Comparison of ENCODE assay signal across 21 cellular contexts in the genomic region with DNA sequence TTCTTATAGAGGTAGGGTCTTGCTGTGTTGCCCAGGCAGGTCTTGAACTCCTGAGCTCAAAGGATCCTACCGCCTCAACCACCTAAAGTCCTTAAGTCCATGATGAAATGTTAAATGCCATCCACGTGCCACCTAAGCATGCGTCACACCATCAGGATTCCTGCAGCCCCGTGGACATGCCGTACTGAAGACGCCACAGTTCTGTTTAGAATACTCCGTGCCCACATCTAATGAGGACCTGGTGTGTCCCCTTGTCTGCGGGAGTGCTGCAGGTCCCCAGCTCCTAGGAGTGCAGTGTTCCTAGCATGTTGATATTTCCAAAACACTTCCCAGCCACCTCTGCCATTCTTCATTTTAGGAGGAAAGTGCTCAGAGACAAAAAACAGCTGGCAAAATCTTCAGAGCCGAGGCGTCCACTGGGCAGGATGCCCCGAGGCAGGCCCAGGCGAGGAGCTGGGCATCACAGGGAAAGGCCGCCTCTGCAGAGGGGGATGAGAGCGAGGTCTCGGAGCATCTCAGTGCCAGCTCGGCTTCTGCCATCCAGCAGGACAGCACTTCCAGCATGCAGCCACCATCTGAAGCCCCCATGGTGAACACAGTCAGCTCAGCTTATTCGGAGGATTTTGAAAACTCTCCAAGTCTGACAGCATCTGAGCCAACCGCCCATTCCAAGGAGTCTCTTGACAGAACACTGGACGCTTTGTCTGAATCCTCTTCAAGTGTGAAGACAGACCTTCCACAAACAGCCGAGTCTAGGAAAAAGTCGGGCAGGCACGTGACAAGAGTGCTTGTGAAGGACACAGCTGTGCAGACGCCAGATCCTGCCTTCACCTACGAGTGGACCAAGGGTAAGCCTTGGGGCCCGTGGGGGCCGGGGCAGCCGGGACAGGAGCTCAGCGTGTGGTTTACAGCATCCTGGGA. TPM values are rescaled to one million over a fixed set of nuclear protein-coding genes. Genes with fewer than 3 reads are reported as not detected.
DNase-seq lines count a peak whose midpoint lies in the region; ATAC-seq and TF ChIP-seq lines count a peak whose summit lies in the region.
"Had no signal": no experiment of that assay in that cellular context is flagged by ENCODE, and none has a peak within 500 bp of the region (broad histone marks: within the 10 kb centered on the region; RNA-seq: fewer than 3 reads in every experiment).

No MANE protein-coding gene starts in this region.

- intact Hi-C loops in activated CD4-positive, alpha-beta T cell treated with anti-CD3 and anti-CD28 coated beads for 36 hours (cut with DNase I, micrococcal nuclease): no loop called here

- H3K9me3 Mint-ChIP-seq in endodermal cell: no peaks in the 10 kb centered on the region
- no peaks in the 10 kb centered on the region for H3K9me3 Mint-ChIP-seq in osteocyte (ENCODE audit: unreplicated experiment)
- no peaks in the 10 kb centered on the region for H3K9me3 Mint-ChIP-seq in activated CD4-positive, alpha-beta T cell treated with anti-CD3 and anti-CD28 coated beads for 36 hours (ENCODE audit: low read depth)
- H3K9me3 Mint-ChIP-seq: activated T-helper 2 cell treated with anti-CD3 and anti-CD28 coated beads, Interferon-gamma antibody, Interleukin-2, Interleukin-4, amounts not matched to agents 10 μg/mL and 5 μg/mL and 100 μg/mL, durations not matched to agents 14 hours and 24 hours and 36 hours had no signal

- H3K4me1 Mint-ChIP-seq in endodermal cell: no peaks in the 10 kb centered on the region
- no peaks in the 10 kb centered on the region for H3K4me1 Mint-ChIP-seq in osteocyte (ENCODE audit: unreplicated experiment)
- no peaks in the 10 kb centered on the region for H3K4me1 Mint-ChIP-seq in activated CD4-positive, alpha-beta T cell treated with anti-CD3 and anti-CD28 coated beads for 36 hours

- peaks cover 42% of the 10 kb centered on the region for H3K36me3 Mint-ChIP-seq in endodermal cell (ENCODE audit: low read depth)
- peaks cover 4% of the 10 kb centered on the region for H3K36me3 Mint-ChIP-seq in osteocyte (ENCODE audit: unreplicated experiment)
- H3K36me3 Mint-ChIP-seq in activated CD4-positive, alpha-beta T cell treated with anti-CD3 and anti-CD28 coated beads for 36 hours (ENCODE audit: low read depth): peaks cover 11% of the 10 kb centered on the region

- no peaks in the 10 kb centered on the region for H3K27me3 Mint-ChIP-seq in endodermal cell (ENCODE audit: insufficient read depth)
- H3K27me3 Mint-ChIP-seq in osteocyte (ENCODE audit: unreplicated experiment): no peaks in the 10 kb centered on the region
- no peaks in the 10 kb centered on the region for H3K27me3 Mint-ChIP-seq in activated CD4-positive, alpha-beta T cell treated with anti-CD3 and anti-CD28 coated beads for 36 hours

- no peaks in the 10 kb centered on the region for H3K9me3 ChIP-seq in endodermal cell (ENCODE audit: control insufficient read depth, low read length)
- H3K9me3 ChIP-seq: BLaER1, body of pancreas, Peyer's patch had no signal

- no peaks in the 10 kb centered on the region for H3K4me1 ChIP-seq in endodermal cell (ENCODE audit: control insufficient read depth, insufficient read depth, low read length)
- H3K4me1 ChIP-seq: body of pancreas, parathyroid adenoma, Peyer's patch had no signal

- peaks cover 12% of the 10 kb centered on the region for H3K36me3 ChIP-seq in endodermal cell (ENCODE audit: control insufficient read depth, insufficient read depth, low read length)

- H3K4me3 ChIP-seq in endodermal cell (ENCODE audit: low read length): no peak overlapping the region
- H3K4me3 ChIP-seq: BLaER1, body of pancreas, GM12878, Peyer's patch had no signal

- TF ChIP-seq CTCF in RWPE1 (conservative IDR thresholded peaks at IDR 0.05; ENCODE audit: low read depth) (no peak), endodermal cell (conservative IDR thresholded peaks at IDR 0.05) (no peak), osteocyte (IDR thresholded peaks at IDR 0.05) (no peak)

- CTCF ChIA-PET in RWPE1 (lab: Yijun Ruan, JAX): interaction anchor here (0.6 kb wide), 1 partner anchor 225 kb away, joined by 3 read pairs; no protein-coding TSS in a partner anchor
- CTCF ChIA-PET in activated CD4-positive, alpha-beta T cell treated with anti-CD3 and anti-CD28 coated beads for 36 hours (lab: Charles Lee): interaction anchor here (0.6 to 1.2 kb wide), 2 partner anchors 118 to 126 kb away, joined by 3 to 6 read pairs; no protein-coding TSS in a partner anchor

- no peaks in the 10 kb centered on the region for H3K27me3 ChIP-seq in endodermal cell (ENCODE audit: control insufficient read depth, insufficient read depth, low read length, poor library complexity, severe bottlenecking)
- H3K27me3 ChIP-seq: BLaER1, body of pancreas, Peyer's patch had no signal

- no peak overlapping the region for H3K9ac ChIP-seq in endodermal cell (ENCODE audit: extremely low read depth, low read length, poor library complexity, severe bottlenecking)
- H3K9ac ChIP-seq: BLaER1, parathyroid adenoma had no signal

- POLR2A ChIA-PET in RWPE1 (lab: Yijun Ruan, JAX; ENCODE audit: low non-redundant PET): no interaction called here
- POLR2A ChIA-PET in activated CD4-positive, alpha-beta T cell treated with anti-CD3 and anti-CD28 coated beads for 36 hours (lab: Charles Lee): no interaction called here

- peak overlapping the region; percentile 21 for H3K27ac Mint-ChIP-seq in endodermal cell
- no peak overlapping the region for H3K27ac Mint-ChIP-seq in osteocyte (ENCODE audit: unreplicated experiment)
- no peak overlapping the region for H3K27ac Mint-ChIP-seq in activated CD4-positive, alpha-beta T cell treated with anti-CD3 and anti-CD28 coated beads for 36 hours
- H3K27ac Mint-ChIP-seq: activated T-helper 2 cell treated with anti-CD3 and anti-CD28 coated beads, Interferon-gamma antibody, Interleukin-2, Interleukin-4, amounts not matched to agents 10 μg/mL and 5 μg/mL and 100 μg/mL, durations not matched to agents 14 hours and 24 hours and 36 hours had no signal

- H3K27ac ChIP-seq in RWPE1: peak overlapping the region; percentile 18
- no peak overlapping the region for H3K27ac ChIP-seq in endodermal cell (ENCODE audit: low read depth, low read length)
- H3K27ac ChIP-seq in substantia nigra (ENCODE audit: low read depth, low read length, poor library complexity, severe bottlenecking): peak overlapping the region; percentile 12
- H3K27ac ChIP-seq: BLaER1, body of pancreas, parathyroid adenoma had no signal

- no peak for DNase-seq in RWPE1 (ENCODE audit: low spot score)
- no peak for DNase-seq in endodermal cell
- peak; percentile 43 to 48 for DNase-seq in hippocampal formation (lab: John Stamatoyannopoulos, UW)
- DNase-seq in substantia nigra (lab: John Stamatoyannopoulos, UW): peak in 41 of 49 donors; percentile 14 to 86 (median 54)
- no peak for DNase-seq in osteocyte (ENCODE audit: extremely low spot score, unreplicated experiment)
- no peak for DNase-seq in activated CD4-positive, alpha-beta T cell treated with anti-CD3 and anti-CD28 coated beads for 36 hours
- no peak for DNase-seq in activated CD8-positive, alpha-beta memory T cell treated with anti-CD3 and anti-CD28 coated beads, Interleukin-2, amount 50 U/mL, for 48 hours
- DNase-seq: activated CD4-positive, alpha-beta T cell treated with anti-CD3 and anti-CD28 coated beads, Interleukin-2, amount 50 U/mL, for 48 hours; body of pancreas; KG1; NCI-H1694 treated with DMSO at 0.1 percent for 48 hours; NCI-H524 treated with DMSO at 0.1 percent for 48 hours; Peyer's patch; stimulated activated CD8-positive, alpha-beta memory T cell treated with anti-CD3 and anti-CD28 coated beads, Interleukin-4, amount 100 ng/mL, for 48 hours had no signal

- H3K4me3 Mint-ChIP-seq in endodermal cell (no peak overlapping the region), osteocyte (ENCODE audit: unreplicated experiment) (no peak overlapping the region)
- H3K4me3 Mint-ChIP-seq in activated CD4-positive, alpha-beta T cell treated with anti-CD3 and anti-CD28 coated beads for 36 hours: no peak overlapping the region

- WGBS in endodermal cell (ENCODE audit: insufficient coverage in 1 of 2, insufficient read length in 1 of 2), 2 experiments: 95 to 96% methylated on average over 24 to 28 of the region's 28 CpGs

- no peak for ATAC-seq in GM18861 (IDR thresholded peaks at IDR 0.05; ENCODE audit: unreplicated experiment)
- ATAC-seq in activated CD4-positive, alpha-beta T cell treated with anti-CD3 and anti-CD28 coated beads for 36 hours: no peak
- ATAC-seq: body of pancreas, GM12878 had no signal

RNA-seq across cellular contexts. Expression of gene C19orf44, which starts 13.2 kb away (rescaled TPM):
- total RNA-seq in endodermal cell (1 to 10 TPM; 7.9 TPM), osteocyte (5.3 and 5.5 TPM in 2 replicates)
- polyA plus RNA-seq in endodermal cell (2013, experiment 1 of 2): 7.0 TPM
- polyA plus RNA-seq in endodermal cell (2013, experiment 2 of 2): 7.9 TPM
- total RNA-seq in activated CD4-positive, alpha-beta T cell treated with anti-CD3 and anti-CD28 coated beads for 36 hours: 1 to 10 TPM; 2.9 to 4.0 TPM

RNA-seq across cellular contexts. Expression of gene CALR3, which starts 13.4 kb away (rescaled TPM):
- under 1 TPM in 1 of 2 donors, not detected in 1; 0.27 TPM for total RNA-seq in endodermal cell
- polyA plus RNA-seq in endodermal cell (2013, experiment 1 of 2): not detected
- polyA plus RNA-seq in endodermal cell (2013, experiment 2 of 2): not detected
- not detected in 2 replicates for total RNA-seq in osteocyte
- not detected for total RNA-seq in activated CD4-positive, alpha-beta T cell treated with anti-CD3 and anti-CD28 coated beads for 36 hours
- total RNA-seq: activated T-helper 2 cell treated with anti-CD3 and anti-CD28 coated beads, Interferon-gamma antibody, Interleukin-2, Interleukin-4, amounts not matched to agents 10 μg/mL and 5 μg/mL and 100 μg/mL, durations not matched to agents 14 hours and 24 hours and 36 hours; body of pancreas; mesenteric fat pad; Peyer's patch; T-helper 2 cell treated with Interferon-gamma antibody and Interleukin-4, amounts not matched to agents 100 ng/mL and 5 ng/mL, for 36 hours had no signal

RNA-seq across cellular contexts. Expression of gene CHERP, which starts 32.8 kb away (rescaled TPM):
- total RNA-seq in endodermal cell (10 to 100 TPM; 69.5 to 71.5 TPM), osteocyte (45.1 and 50.1 TPM in 2 replicates)
- 57.2 TPM for polyA plus RNA-seq in endodermal cell (2013, experiment 1 of 2)
- 47.1 TPM for polyA plus RNA-seq in endodermal cell (2013, experiment 2 of 2)
- total RNA-seq in activated CD4-positive, alpha-beta T cell treated with anti-CD3 and anti-CD28 coated beads for 36 hours: 10 to 100 TPM; 57.9 to 64.8 TPM

RNA-seq across cellular contexts. Expression of gene EPS15L1, which starts 37.6 kb away (rescaled TPM):
- total RNA-seq in endodermal cell (10 to 100 TPM; 35.1 to 43.8 TPM), osteocyte (47.4 and 53.1 TPM in 2 replicates)
- 42.0 TPM for polyA plus RNA-seq in endodermal cell (2013, experiment 1 of 2)
- polyA plus RNA-seq in endodermal cell (2013, experiment 2 of 2): 38.7 TPM
- 10 to 100 TPM; 26.1 to 29.7 TPM for total RNA-seq in activated CD4-positive, alpha-beta T cell treated with anti-CD3 and anti-CD28 coated beads for 36 hours

Comparison
In these comparisons a context has a peak if more than half of its experiments do, and no peak if none do; other contexts are left out.
1. DNase-seq: peak in hippocampal formation (2 of 2) and substantia nigra (41 of 49); none in RWPE1 (single experiment), endodermal cell (single experiment), osteocyte (single experiment), activated CD4-positive, alpha-beta T cell treated with anti-CD3 and anti-CD28 coated beads for 36 hours (single experiment) and activated CD8-positive, alpha-beta memory T cell treated with anti-CD3 and anti-CD28 coated beads, Interleukin-2, amount 50 U/mL, for 48 hours (single experiment).